In the genomic region with DNA sequence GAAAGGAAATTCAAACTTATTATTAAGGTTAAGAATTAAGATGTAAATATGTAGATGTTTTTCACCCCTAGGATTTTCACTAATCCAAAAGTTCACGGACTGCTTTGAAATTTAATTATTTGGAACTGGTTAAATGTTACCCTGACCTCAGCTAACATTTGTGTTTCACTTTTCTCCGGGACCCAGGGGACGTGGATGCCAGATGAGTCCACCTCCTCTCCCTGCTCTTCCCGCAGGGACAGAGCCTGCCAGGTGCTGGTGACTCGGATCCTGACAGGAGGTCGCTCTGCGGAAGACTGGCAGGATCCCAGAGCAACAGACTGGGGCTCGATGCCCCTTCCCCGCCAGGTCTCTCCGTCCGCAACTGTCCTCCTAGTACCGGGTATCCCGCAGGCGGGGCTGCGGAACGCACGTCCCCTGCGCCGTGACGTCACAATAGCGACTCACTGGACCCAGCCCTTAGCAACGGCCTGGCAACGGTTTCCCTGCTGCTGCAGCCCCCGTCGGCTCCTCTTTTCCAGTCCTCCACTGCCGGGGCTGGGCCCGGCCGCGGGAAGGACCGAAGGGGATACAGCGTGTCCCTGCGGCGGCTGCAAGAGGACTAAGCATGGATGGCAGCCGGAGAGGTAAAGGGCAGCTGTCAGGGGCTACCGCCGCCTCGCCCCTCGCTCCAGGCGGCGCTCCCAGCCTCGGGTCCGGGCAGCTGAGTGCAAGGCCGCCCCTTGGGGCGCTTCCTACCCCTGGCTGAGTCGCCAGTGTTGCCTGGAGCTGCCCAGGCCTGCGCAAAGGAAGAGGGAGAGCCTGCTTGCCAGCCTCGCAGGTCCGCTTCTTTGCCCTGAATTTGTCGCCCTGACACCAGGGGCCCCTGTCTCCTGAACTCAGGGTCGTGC, we compare ENCODE assay signal across 8 cellular contexts. TPM values are rescaled to one million over a fixed set of nuclear protein-coding genes. Genes with fewer than 3 reads are reported as not detected.
DNase-seq lines count a peak whose midpoint lies in the region; ATAC-seq, FAIRE-seq and TF ChIP-seq lines count a peak whose summit lies in the region.

Gene SPATA7 (plus strand): TSS at position 446 of the 890 bp plus-strand sequence. CDS start 162 bp downstream, at position 608.

- TF ChIP-seq POLR2A in endothelial cell of umbilical vein (IDR thresholded peaks at IDR 0.05; ENCODE audit: low read depth, low read length) = peak; percentile 82

- H3K27me3 Mint-ChIP-seq in Calu3 (ENCODE audit: unreplicated experiment) (no peaks in the 10 kb centered on the region), mesothelial cell of epicardium (ENCODE audit: low read depth) (peaks cover 22% of the 10 kb centered on the region)

- intact Hi-C loops in Calu3 (cut with micrococcal nuclease; ENCODE audit: unreplicated experiment) = no loop called here
- intact Hi-C loops in endothelial cell of umbilical vein (cut with micrococcal nuclease) = loop anchor here (5.0 kb wide), 2 partner anchors 167 to 393 kb away; partner anchors contain the start of gene GALC

- no peaks in the 10 kb centered on the region for H3K4me1 Mint-ChIP-seq in Calu3 (ENCODE audit: low read depth, unreplicated experiment)
- peaks cover 18% of the 10 kb centered on the region for H3K4me1 Mint-ChIP-seq in mesothelial cell of epicardium

- peak within 1 kb of the TSS; percentile 87 to 94 (median 88) for H3K4me3 ChIP-seq in endothelial cell of umbilical vein (replicated peaks in 1 of 3; ENCODE audit: insufficient read depth in 1 of 3, low read depth in 1 of 3, low read length in 3 of 3)

- H3K9me3 ChIP-seq in endothelial cell of umbilical vein (replicated peaks; ENCODE audit: control insufficient read depth, insufficient read depth, low read length) = no peaks in the 10 kb centered on the region

- BruUV-seq in Calu3 (replicated peaks; lab: Mats Ljungman, UMichigan) (no TSS peak), endothelial cell of umbilical vein (replicated peaks; lab: Mats Ljungman, UMichigan) (TSS peak; percentile 41)

- no peaks in the 10 kb centered on the region for H3K36me3 ChIP-seq in endothelial cell of umbilical vein (ENCODE audit: control insufficient read depth in 2 of 2, extremely low read depth in 1 of 2, insufficient read depth in 2 of 2, low read length in 2 of 2)

- no peaks in the 10 kb centered on the region for H4K20me1 ChIP-seq in endothelial cell of umbilical vein (replicated peaks; ENCODE audit: control insufficient read depth, extremely low read depth, insufficient read depth, low read length)

- no peak for TF ChIP-seq CTCF in Calu3 (IDR thresholded peaks at IDR 0.05; ENCODE audit: unreplicated experiment)
- TF ChIP-seq CTCF in endothelial cell of umbilical vein (IDR thresholded peaks at IDR 0.05; ENCODE audit: extremely low read depth in 1 of 2, insufficient read depth in 1 of 2, low read depth in 1 of 2, low read length in 2 of 2) = no peak
- no peak for TF ChIP-seq CTCF in mesothelial cell of epicardium (IDR thresholded peaks at IDR 0.05; ENCODE audit: unreplicated experiment)

- peaks cover 1% of the 10 kb centered on the region for H3K79me2 ChIP-seq in endothelial cell of umbilical vein (ENCODE audit: control insufficient read depth, insufficient read depth, low read length)

- CTCF ChIA-PET in Calu3 (lab: Charles Lee) (interaction anchor here (0.6 to 1.4 kb wide), 3 partner anchors 34 to 196 kb away, joined by 3 to 5 read pairs (median 4); no protein-coding TSS in a partner anchor), endothelial cell of umbilical vein (lab: Charles Lee) (interaction anchor here (0.7 to 0.9 kb wide), 2 partner anchors 166 to 441 kb away, joined by 3 read pairs; no protein-coding TSS in a partner anchor)

- H3K27ac ChIP-seq in endothelial cell of umbilical vein (ENCODE audit: insufficient read depth, low read depth, low read length) = peak within 1 kb of the TSS; percentile 34

- H3K9me3 Mint-ChIP-seq in Calu3 (ENCODE audit: low read depth, unreplicated experiment) (no peaks in the 10 kb centered on the region), mesothelial cell of epicardium (no peaks in the 10 kb centered on the region)

- DNase-seq in Calu3 (peak; percentile 88), HT1080 (ENCODE audit: low read depth) (peak; percentile 86), NOMO-1 treated with dmso at 0.1 percent for 144 hours (lab: John Stamatoyannopoulos, UW; ENCODE audit: unreplicated experiment) (peak; percentile 86), activated T-cell treated with anti-CD3 and anti-CD28 coated beads for 1 hour (ENCODE audit: low read depth) (peak; percentile 68), endothelial cell of umbilical vein (ENCODE audit: low read depth, low spot score) (peak; percentile 92), mesothelial cell of epicardium (ENCODE audit: low spot score in 2 of 2, unreplicated experiment in 2 of 2) (peak; percentile 86 to 93)
- peak; percentile 63 for DNase-seq in stimulated activated CD8-positive, alpha-beta memory T cell treated with anti-CD3 and anti-CD28 coated beads, Interleukin-15, amount 100 ng/mL, for 4 hours (ENCODE audit: low read depth in 2 of 2)

- peaks cover 25% of the 10 kb centered on the region for H3K4me1 ChIP-seq in endothelial cell of umbilical vein (ENCODE audit: control insufficient read depth, extremely low read depth, insufficient read depth, low read length)

- H3K27ac Mint-ChIP-seq in Calu3 (ENCODE audit: unreplicated experiment) (peak within 1 kb of the TSS; percentile 73), mesothelial cell of epicardium (peak within 1 kb of the TSS; percentile 97)

- H3K9ac ChIP-seq in endothelial cell of umbilical vein (replicated peaks; ENCODE audit: extremely low read depth, insufficient read depth, low read length) = peak within 1 kb of the TSS; percentile 74

- FAIRE-seq in endothelial cell of umbilical vein (lab: Jason Lieb, UNC) = peak; percentile 96

- H3K4me2 ChIP-seq in endothelial cell of umbilical vein (ENCODE audit: insufficient read depth, low read length) = peak within 1 kb of the TSS; percentile 94

- H3K4me3 Mint-ChIP-seq in Calu3 (ENCODE audit: low read depth, unreplicated experiment) = peak within 1 kb of the TSS; percentile 94
- peak within 1 kb of the TSS; percentile 98 for H3K4me3 Mint-ChIP-seq in mesothelial cell of epicardium

- H3K36me3 Mint-ChIP-seq in Calu3 (ENCODE audit: insufficient read depth, unreplicated experiment) (peaks cover 19% of the 10 kb centered on the region), mesothelial cell of epicardium (no peaks in the 10 kb centered on the region)

- peak within 1 kb of the TSS; percentile 95 for H2AFZ ChIP-seq in endothelial cell of umbilical vein (ENCODE audit: low read depth, low read length)

- POLR2A ChIA-PET in endothelial cell of umbilical vein (lab: Charles Lee) = no interaction called here

- ATAC-seq in GM21367 (IDR thresholded peaks at IDR 0.05; ENCODE audit: unreplicated experiment) = peak; percentile 100

- peaks cover 11 to 22% of the 10 kb centered on the region in 2 experiments for H3K27me3 ChIP-seq in endothelial cell of umbilical vein (ENCODE audit: control insufficient read depth in 2 of 2, insufficient read depth in 2 of 2, low read length in 2 of 2)

- dilution Hi-C loops in endothelial cell of umbilical vein (cut with MboI; ENCODE audit: extremely low pct_ligation_motif_present, low sequenced_read_pairs) = no loop called here

- H3K9me1 ChIP-seq in endothelial cell of umbilical vein (replicated peaks; ENCODE audit: control insufficient read depth, extremely low read depth, insufficient read depth, low read length) = no peaks in the 10 kb centered on the region

TF ChIP-seq in endothelial cell of umbilical vein, 7 proteins besides CTCF, POLR2A, EP300 and RAD21:
- TF ChIP-seq FOS (IDR thresholded peaks at IDR 0.05; ENCODE audit: borderline replicate concordance, insufficient read depth, low read length) (peak; percentile 52), MYC (IDR thresholded peaks at IDR 0.05; ENCODE audit: low read depth, low read length) (no peak)
TF ChIP-seq in endothelial cell of umbilical vein: peak in this region for 1.

RNA-seq across cellular contexts. Expression of gene SPATA7, which starts in this region (rescaled TPM):
- total RNA-seq in Calu3 (2022) = 7.1 and 8.1 TPM in 2 replicates
- 3.5 and 7.2 TPM in 2 replicates for total RNA-seq in HT1080 (2014; rRNA removed; shearing (Covaris generic))
- polyA plus RNA-seq in HT1080 (2015; cell fraction: cytosol; rRNA removed) = 6.4 and 9.9 TPM in 2 replicates
- 7.5 and 12.1 TPM in 2 replicates for polyA plus RNA-seq in HT1080 (2015; cell fraction: nucleus; rRNA removed)
- total RNA-seq in endothelial cell of umbilical vein = 8.4 and 9.7 TPM in 2 replicates
- 4.0 and 4.5 TPM in 2 replicates for polyA plus RNA-seq in endothelial cell of umbilical vein
- polyA plus RNA-seq in endothelial cell of umbilical vein (2011; cell fraction: cytosol; rRNA removed) = 5.6 TPM in 2 replicates
- 14.4 and 17.6 TPM in 2 replicates for polyA plus RNA-seq in endothelial cell of umbilical vein (2011; cell fraction: nucleus; rRNA removed)
- 9.9 and 11.0 TPM in 2 replicates for polyA plus RNA-seq in endothelial cell of umbilical vein (2012)
- polyA minus RNA-seq in endothelial cell of umbilical vein = 6.3 and 7.0 TPM in 2 replicates
- polyA minus RNA-seq in endothelial cell of umbilical vein (2011; cell fraction: cytosol; rRNA and poly(A)+ RNA removed) = 1.8 TPM
- polyA minus RNA-seq in endothelial cell of umbilical vein (2011; cell fraction: nucleus; rRNA and poly(A)+ RNA removed) = 12.6 and 14.1 TPM in 2 replicates
- 17.7 to 19.1 TPM (median 17.9 TPM) in 3 replicates for total RNA-seq in mesothelial cell of epicardium

Comparison
In these comparisons a context has a peak if more than half of its experiments do, and no peak if none do; other contexts are left out.
1. Peak in every context shown above with its lines: DNase-seq, ATAC-seq, H3K4me3 ChIP-seq and H3K27ac ChIP-seq.